Comparison of ENCODE assay signal across 30 cellular contexts in the genomic region with DNA sequence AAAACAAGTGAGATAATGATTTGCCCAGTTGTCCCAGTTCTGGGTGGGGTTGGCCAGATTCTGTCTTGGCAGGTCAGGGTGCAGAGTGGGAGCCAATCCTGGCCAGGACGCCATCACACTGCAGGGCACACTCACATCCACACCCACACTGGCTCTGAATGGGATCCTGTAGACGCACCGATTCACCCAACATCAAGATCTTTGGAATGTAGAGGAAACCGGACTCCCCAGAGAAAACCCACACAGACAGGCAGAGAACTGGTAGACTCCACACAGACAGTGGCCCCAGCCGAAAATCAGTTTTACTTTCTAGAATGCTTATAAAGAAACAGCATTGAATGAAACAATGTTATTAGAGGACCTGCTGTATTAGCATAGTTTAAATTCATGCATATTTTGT.
"Had no signal": no experiment of that assay in that cellular context is flagged by ENCODE, and none has a peak within 500 bp of the region (broad histone marks: within the 10 kb centered on the region; RNA-seq: fewer than 3 reads in every experiment).

No MANE protein-coding gene starts in this region.

- H3K27ac ChIP-seq: cardiac muscle cell, PC-9, WERI-Rb-1 had no signal

- H3K4me3 ChIP-seq: cardiac muscle cell, PC-9 had no signal

- H3K36me3 ChIP-seq: cardiac muscle cell, WERI-Rb-1 had no signal

- H3K27me3 ChIP-seq: cardiac muscle cell had no signal

- DNase-seq: activated CD4-positive, alpha-beta memory T cell treated with anti-CD3 and anti-CD28 coated beads, Interleukin-2, amount 10 ng/mL, durations not matched to agents 7 days and 5 days; activated CD4-positive, alpha-beta T cell treated with anti-CD3 and anti-CD28 coated beads for 1 hour; activated CD4-positive, alpha-beta T cell treated with anti-CD3 and anti-CD28 coated beads for 48 hours; activated CD4-positive, CD25-positive, alpha-beta regulatory T cell; activated CD8-positive, alpha-beta memory T cell treated with anti-CD3 and anti-CD28 coated beads for 24 hours; activated CD8-positive, alpha-beta memory T cell treated with anti-CD3 and anti-CD28 coated beads, Interleukin-2, amount 10 ng/mL, durations not matched to agents 7 days and 5 days; activated CD8-positive, alpha-beta memory T cell treated with anti-CD3 and anti-CD28 coated beads, Interleukin-2, amount 50 U/mL, for 48 hours; activated effector memory CD4-positive, alpha-beta T cell treated with Interleukin-2 at 50 U/mL for 16 hours; activated naive CD4-positive, alpha-beta T cell treated with anti-CD3 and anti-CD28 coated beads, Interleukin-2, amount 10 ng/mL, durations not matched to agents 7 days and 5 days; activated naive CD8-positive, alpha-beta T cell treated with anti-CD3 and anti-CD28 coated beads, Interleukin-2, amount 50 U/mL, for 24 hours; activated T-cell treated with anti-CD3 and anti-CD28 coated beads, Interleukin-2, amount 50 U/mL, for 48 hours; anterior cingulate cortex; NCI-H1105; NCI-H1417 treated with DMSO at 0.1 percent for 48 hours; NCI-H187 treated with DMSO at 0.1 percent for 48 hours; NCI-H2081; NCI-H2171 treated with DMSO at 0.1 percent for 48 hours; NCI-H2227 treated with DMSO at 0.1 percent for 48 hours; NCI-H446 treated with DMSO at 0.1 percent for 48 hours; NCI-H524; NCI-H69; NK-92 treated with Interleukin-12 subunit alpha and Interleukin-12 subunit beta, amount 100 ng/mL, for 24 hours; PC-9; Right ventricle myocardium superior; SW 1271; T-helper 1 cell; T-helper 2 cell; T-helper 9 cell; WERI-Rb-1 had no signal

- H3K4me2 ChIP-seq: PC-9 had no signal

- ATAC-seq: activated CD8-positive, alpha-beta memory T cell treated with anti-CD3 and anti-CD28 coated beads, Interleukin-2, amount 10 ng/mL, durations not matched to agents 7 days and 5 days; activated naive CD8-positive, alpha-beta T cell treated with anti-CD3 and anti-CD28 coated beads, Interleukin-2, amount 50 U/mL, for 24 hours had no signal

- H2AFZ ChIP-seq: PC-9 had no signal
